Comparison of ENCODE assay signal across 8 cellular contexts in the genomic region with DNA sequence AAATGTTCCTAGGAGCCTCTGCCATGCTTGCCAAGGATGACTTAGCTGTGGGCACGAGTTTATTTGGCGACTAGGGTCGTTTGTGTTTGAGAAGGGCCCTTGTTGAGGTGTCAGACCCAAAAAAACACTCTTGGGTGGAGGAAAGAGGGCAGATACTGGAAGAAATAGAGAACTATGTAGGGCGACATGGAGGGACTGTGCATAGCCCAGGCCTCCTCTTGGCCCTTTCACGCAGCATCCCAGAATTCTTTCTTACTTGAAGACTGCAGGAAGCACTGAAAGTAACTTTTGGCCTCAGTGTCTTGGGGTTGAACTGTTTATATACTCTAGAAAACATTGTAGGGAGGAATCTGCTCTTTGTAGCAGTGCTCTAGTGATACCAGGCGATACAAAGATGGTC. TPM values are rescaled to one million over a fixed set of nuclear protein-coding genes. Genes with fewer than 3 reads are reported as not detected.
A peak's percentile ranks its signal among the peaks of the same experiment; 100 is the strongest.
DNase-seq lines count a peak whose midpoint lies in the region; ATAC-seq and FAIRE-seq lines count a peak whose summit lies in the region.

No MANE protein-coding gene starts in this region.

- H3K27me3 Mint-ChIP-seq in activated T-cell treated with anti-CD3 and anti-CD28 coated beads, Interleukin-2, amount 50 U/mL, for 72 hours (ENCODE audit: low read depth): no peaks in the 10 kb centered on the region
- H3K27me3 Mint-ChIP-seq in T-helper 17 cell: no peaks in the 10 kb centered on the region

- no peak for DNase-seq in activated T-cell treated with anti-CD3 and anti-CD28 coated beads, Interleukin-2, amount 50 U/mL, for 72 hours
- no peak for DNase-seq in activated T-cell treated with anti-CD3 and anti-CD28 coated beads, Interleukin-2, amount 50 U/mL, for 1 hour
- no peak for DNase-seq in T-helper 17 cell
- peak; percentile 16 for DNase-seq in glomerular visceral epithelial cell (ENCODE audit: extremely low spot score)
- peak; percentile 16 for DNase-seq in small intestine
- DNase-seq in NCI-H1105 treated with DMSO at 0.1 percent for 48 hours (lab: John Stamatoyannopoulos, UW): no peak
- DNase-seq in NCI-H345 (lab: John Stamatoyannopoulos, UW): no peak
- no peak for DNase-seq in COLO668 (lab: John Stamatoyannopoulos, UW; ENCODE audit: unreplicated experiment)

- H3K9me3 ChIP-seq in T-helper 17 cell (ENCODE audit: control insufficient read depth, low read length, poor library complexity, severe bottlenecking) (no peaks in the 10 kb centered on the region), small intestine (ENCODE audit: control insufficient read depth, low read depth) (no peaks in the 10 kb centered on the region)

- H3K4me3 Mint-ChIP-seq in activated T-cell treated with anti-CD3 and anti-CD28 coated beads, Interleukin-2, amount 50 U/mL, for 72 hours: peak overlapping the region; percentile 84 to 97
- H3K4me3 Mint-ChIP-seq in T-helper 17 cell: peak overlapping the region; percentile 97

- no peak for ATAC-seq in activated T-cell treated with anti-CD3 and anti-CD28 coated beads, Interleukin-2, amount 50 U/mL, for 72 hours (replicated peaks in 1 of 2)
- no peak for ATAC-seq in T-helper 17 cell

- H3K4me3 ChIP-seq in small intestine (ENCODE audit: low read depth in 1 of 2, low read length in 2 of 2): peak overlapping the region; percentile 78 to 87

- H3K27ac ChIP-seq in small intestine (ENCODE audit: low read depth in 1 of 2, low read length in 1 of 2): peak overlapping the region in 1 of 2 donors; percentile 86

- peaks cover 0 to 2% of the 10 kb centered on the region in 2 donors for H3K4me1 ChIP-seq in small intestine (ENCODE audit: control insufficient read depth in 2 of 2, insufficient read depth in 1 of 2, low read depth in 1 of 2, low read length in 1 of 2)

- 4 to 9% (median 8%) methylated on average over 6 of the region's 6 CpGs for WGBS in small intestine, 3 donors

- H3K9me3 Mint-ChIP-seq in activated T-cell treated with anti-CD3 and anti-CD28 coated beads, Interleukin-2, amount 50 U/mL, for 72 hours: no peaks in the 10 kb centered on the region

- H3K27ac Mint-ChIP-seq in activated T-cell treated with anti-CD3 and anti-CD28 coated beads, Interleukin-2, amount 50 U/mL, for 72 hours: peak overlapping the region; percentile 95
- H3K27ac Mint-ChIP-seq in T-helper 17 cell: peak overlapping the region; percentile 92

- no peaks in the 10 kb centered on the region for H3K27me3 ChIP-seq in small intestine (ENCODE audit: control insufficient read depth in 2 of 2, insufficient read depth in 2 of 2, low read length in 2 of 2)

- H3K36me3 ChIP-seq in small intestine (ENCODE audit: control insufficient read depth in 2 of 2, insufficient read depth in 2 of 2, low read length in 2 of 2): no peaks in the 10 kb centered on the region

- H3K4me1 Mint-ChIP-seq in activated T-cell treated with anti-CD3 and anti-CD28 coated beads, Interleukin-2, amount 50 U/mL, for 72 hours (ENCODE audit: low read depth): peaks cover 63% of the 10 kb centered on the region
- peaks cover 32% of the 10 kb centered on the region for H3K4me1 Mint-ChIP-seq in T-helper 17 cell

- FAIRE-seq in small intestine (lab: Jason Lieb, UNC): no peak

- H3K36me3 Mint-ChIP-seq in activated T-cell treated with anti-CD3 and anti-CD28 coated beads, Interleukin-2, amount 50 U/mL, for 72 hours (ENCODE audit: insufficient read depth in 2 of 2): peaks cover 5 to 10% of the 10 kb centered on the region in 2 donors
- no peaks in the 10 kb centered on the region for H3K36me3 Mint-ChIP-seq in T-helper 17 cell (ENCODE audit: low read depth)

RNA-seq across cellular contexts. Expression of gene RTF1, which starts 0.9 kb away (rescaled TPM):
- total RNA-seq in activated T-cell treated with anti-CD3 and anti-CD28 coated beads, Interleukin-2, amount 50 U/mL, for 72 hours: 10 to 100 TPM; 33.5 to 35.9 TPM
- total RNA-seq in T-helper 17 cell: 10 to 100 TPM; 42.0 TPM
- 10 to 100 TPM; 18.0 to 25.7 (median 24.4) TPM for polyA plus RNA-seq in small intestine

RNA-seq across cellular contexts. Expression of gene NDUFAF1, which starts 15.5 kb away (rescaled TPM):
- 10 to 100 TPM; 14.3 to 19.9 TPM for total RNA-seq in activated T-cell treated with anti-CD3 and anti-CD28 coated beads, Interleukin-2, amount 50 U/mL, for 72 hours
- total RNA-seq in T-helper 17 cell: 1 to 10 TPM; 3.4 to 3.8 TPM
- 10 to 100 TPM; 19.7 to 31.1 (median 21.9) TPM for polyA plus RNA-seq in small intestine

Comparison
In these comparisons a context has a peak if more than half of its experiments do, and no peak if none do; other contexts are left out.
1. DNase-seq: peak in glomerular visceral epithelial cell (single experiment) and small intestine (single experiment); none in activated T-cell treated with anti-CD3 and anti-CD28 coated beads, Interleukin-2, amount 50 U/mL, for 72 hours (0 of 2), activated T-cell treated with anti-CD3 and anti-CD28 coated beads, Interleukin-2, amount 50 U/mL, for 1 hour (single experiment), T-helper 17 cell (0 of 3), NCI-H1105 treated with DMSO at 0.1 percent for 48 hours (single experiment), NCI-H345 (single experiment) and COLO668 (single experiment).